In the genomic region with DNA sequence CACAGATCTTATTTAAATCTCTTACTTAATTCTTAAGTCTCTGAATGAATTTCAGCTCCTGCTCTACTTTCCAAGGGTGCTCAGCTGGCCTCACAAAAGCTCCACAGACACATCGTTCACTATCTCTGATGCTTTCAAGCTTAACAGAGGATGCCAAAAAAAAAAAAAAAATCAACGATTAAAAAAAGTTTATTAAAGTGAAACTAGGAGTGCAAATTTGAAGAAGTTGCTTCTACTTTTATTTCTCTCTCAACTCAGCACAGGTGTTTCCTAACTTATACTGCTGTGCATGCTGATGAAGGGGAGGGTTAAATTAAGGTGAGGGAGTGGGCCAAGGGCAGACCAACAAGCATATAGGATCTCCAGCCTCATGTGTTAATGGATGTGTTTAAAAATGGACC, we compare ENCODE assay signal across 9 cellular contexts.
DNase-seq lines count a peak whose midpoint lies in the region; ATAC-seq and TF ChIP-seq lines count a peak whose summit lies in the region.
"Had no signal": no experiment of that assay in that cellular context is flagged by ENCODE, and none has a peak within 500 bp of the region (broad histone marks: within the 10 kb centered on the region; RNA-seq: fewer than 3 reads in every experiment).

No MANE protein-coding gene starts in this region.

- H3K9ac ChIP-seq in IMR-90 (ENCODE audit: low read depth, low read length) = peak overlapping the region; percentile 62

- H3K56ac ChIP-seq in IMR-90 (ENCODE audit: extremely low read depth, insufficient read depth, low read length) = no peak overlapping the region

- peak overlapping the region; percentile 91 for H3K18ac ChIP-seq in IMR-90 (ENCODE audit: low read depth, low read length)

- H3K14ac ChIP-seq in IMR-90 (replicated peaks; ENCODE audit: low read depth, low read length) = peak overlapping the region; percentile 57

- TF ChIP-seq EP300 in esophagus muscularis mucosa (IDR thresholded peaks at IDR 0.05) = no peak

- H2BK120ac ChIP-seq in IMR-90 (ENCODE audit: low read depth, low read length) = no peak overlapping the region

- peak overlapping the region; percentile 97 for H3K4me2 ChIP-seq in IMR-90 (ENCODE audit: low read depth, low read length)

- no peaks in the 10 kb centered on the region for H4K20me1 ChIP-seq in IMR-90 (ENCODE audit: insufficient read depth, low read length)

- H3K79me1 ChIP-seq in IMR-90 (ENCODE audit: low read depth in 1 of 2, low read length in 2 of 2) = peaks cover 20 to 23% of the 10 kb centered on the region in 2 experiments; a peak in 3 of 4 replicates

- POLR2A ChIA-PET in IMR-90 (lab: Charles Lee; ENCODE audit: unreplicated experiment) = no interaction called here

- peak; percentile 27 for ATAC-seq in GM18502 (IDR thresholded peaks at IDR 0.05; ENCODE audit: poor library complexity, unreplicated experiment)
- ATAC-seq in IMR-90 (ENCODE audit: low read depth) = no peak
- no peak for ATAC-seq in GM21529 (IDR thresholded peaks at IDR 0.05; ENCODE audit: unreplicated experiment)
- no peak for ATAC-seq in GM21526 (IDR thresholded peaks at IDR 0.05; ENCODE audit: low FRiP score, unreplicated experiment)
- ATAC-seq in HG02763 (IDR thresholded peaks at IDR 0.05; ENCODE audit: unreplicated experiment) = no peak

- no peak overlapping the region for H2AK5ac ChIP-seq in IMR-90 (ENCODE audit: low read depth, low read length)

- H2AFZ ChIP-seq in IMR-90 (replicated peaks; ENCODE audit: low read length, poor library complexity) = no peak overlapping the region

- no peak overlapping the region for H3K23ac ChIP-seq in IMR-90 (ENCODE audit: low read depth, low read length)

- CTCF ChIA-PET in IMR-90 (lab: Yijun Ruan, JAX) = interaction anchor here (0.7 to 0.8 kb wide), 2 partner anchors 33 to 636 kb away, joined by 3 read pairs; no protein-coding TSS in a partner anchor

- peak overlapping the region; percentile 79 for H4K5ac ChIP-seq in IMR-90 (ENCODE audit: low read depth, low read length)

- H2BK15ac ChIP-seq in IMR-90 (ENCODE audit: low read depth, low read length) = no peak overlapping the region

- peak overlapping the region; percentile 29; the same call in 1 of the 2 replicates for H3K4ac ChIP-seq in IMR-90 (ENCODE audit: low read depth, low read length)

- H3K4me1 ChIP-seq in IMR-90 (ENCODE audit: control insufficient read depth, insufficient read depth, low read length) = peaks cover 6% of the 10 kb centered on the region
- H3K4me1 ChIP-seq in esophagus muscularis mucosa = peaks cover 40 to 71% (median 47%) of the 10 kb centered on the region in 4 donors
- no peaks in the 10 kb centered on the region for H3K4me1 ChIP-seq in prostate gland (replicated peaks)

- no TSS peak for BruUV-seq in IMR-90 (replicated peaks; lab: Mats Ljungman, UMichigan)

- H3K27ac ChIP-seq in IMR-90 (ENCODE audit: insufficient read depth, low read length) (peak overlapping the region; percentile 64; the same call in 1 of the 2 replicates), esophagus muscularis mucosa (replicated peaks in 1 of 4) (peak overlapping the region; percentile 29 to 62 (median 58)), prostate gland (peak overlapping the region; percentile 84 to 87)

- no peak for TF ChIP-seq POLR2A in IMR-90 (IDR thresholded peaks at IDR 0.05; ENCODE audit: low read depth, low read length)
- no peak for TF ChIP-seq POLR2A in esophagus muscularis mucosa (IDR thresholded peaks at IDR 0.05; ENCODE audit: low read depth)
- no peak for TF ChIP-seq POLR2A in prostate gland (IDR thresholded peaks at IDR 0.05)

- H4K91ac ChIP-seq in IMR-90 (ENCODE audit: insufficient read depth, low read depth, low read length) = no peak overlapping the region; the same call in 1 of the 2 replicates

- peak overlapping the region in 1 of 2 experiments; percentile 73; a peak in 1 of 4 replicates for H4K8ac ChIP-seq in IMR-90 (ENCODE audit: low read depth in 2 of 2, low read length in 2 of 2)

- no CpG with 5 or more reads among the region's 2 CpGs for WGBS in IMR-90 (ENCODE audit: extremely low coverage in 2 of 2, insufficient read length in 1 of 2), 2 experiments
- WGBS in esophagus muscularis mucosa = 32% methylated on average over 2 of the region's 2 CpGs
- 5% methylated on average over 2 of the region's 2 CpGs for WGBS in prostate gland

- TF ChIP-seq CTCF in IMR-90 (conservative IDR thresholded peaks at IDR 0.05; ENCODE audit: low read depth, low read length) = no peak
- TF ChIP-seq CTCF in esophagus muscularis mucosa (IDR thresholded peaks at IDR 0.05) = no peak
- no peak for TF ChIP-seq CTCF in prostate gland (IDR thresholded peaks at IDR 0.05)

- H2BK20ac ChIP-seq in IMR-90 (ENCODE audit: low read depth, low read length) = no peak overlapping the region

- H2AK9ac ChIP-seq in IMR-90 (replicated peaks; ENCODE audit: low read depth, low read length, poor library complexity) = no peak overlapping the region

- no peak overlapping the region for H3K4me3 ChIP-seq in IMR-90 (ENCODE audit: insufficient read depth, low read depth, low read length)
- H3K4me3 ChIP-seq in esophagus muscularis mucosa = peak overlapping the region in 2 of 4 donors; percentile 11 to 37
- H3K4me3 ChIP-seq in prostate gland = peak overlapping the region; percentile 5 to 19

- no peaks in the 10 kb centered on the region for H3K9me3 ChIP-seq in IMR-90 (ENCODE audit: control insufficient read depth, insufficient read depth, low read length)
- H3K9me3 ChIP-seq in esophagus muscularis mucosa = no peaks in the 10 kb centered on the region
- no peaks in the 10 kb centered on the region for H3K9me3 ChIP-seq in prostate gland

- in situ Hi-C loops in IMR-90 (cut with MboI; ENCODE audit: low sequenced_read_pairs) = no loop called here

- intact Hi-C loops in IMR-90 (cut with micrococcal nuclease) = no loop called here
- intact Hi-C loops in esophagus muscularis mucosa (cut with DNase I) = no loop called here
- intact Hi-C loops in prostate gland (cut with DNase I) = no loop called here

- H3K36me3 ChIP-seq in IMR-90 (ENCODE audit: control insufficient read depth, insufficient read depth, low read length) = no peaks in the 10 kb centered on the region
- no peaks in the 10 kb centered on the region for H3K36me3 ChIP-seq in esophagus muscularis mucosa
- H3K36me3 ChIP-seq in prostate gland = no peaks in the 10 kb centered on the region

- no peak for TF ChIP-seq RAD21 in IMR-90 (IDR thresholded peaks at IDR 0.05; ENCODE audit: low read length)

- no peak overlapping the region for H2BK5ac ChIP-seq in IMR-90 (ENCODE audit: low read depth, low read length, poor library complexity, severe bottlenecking)

- dilution Hi-C loops in IMR-90 (cut with HindIII; ENCODE audit: low sequenced_read_pairs, unreplicated experiment) = no loop called here

- no peaks in the 10 kb centered on the region for H3K9me1 ChIP-seq in IMR-90 (ENCODE audit: insufficient read depth, low read length)

- H3K27me3 ChIP-seq in IMR-90 (ENCODE audit: control insufficient read depth, insufficient read depth, low read length) = no peaks in the 10 kb centered on the region
- no peaks in the 10 kb centered on the region for H3K27me3 ChIP-seq in esophagus muscularis mucosa
- no peaks in the 10 kb centered on the region for H3K27me3 ChIP-seq in prostate gland (replicated peaks; ENCODE audit: insufficient read depth)

- DNase-seq in IMR-90 (no peak), esophagus muscularis mucosa (ENCODE audit: extremely low spot score) (no peak), prostate gland (ENCODE audit: low spot score) (no peak), COLO668 (lab: John Stamatoyannopoulos, UW; ENCODE audit: unreplicated experiment) (no peak)
- DNase-seq: amniotic stem cell had no signal

TF ChIP-seq in IMR-90, 13 proteins besides CTCF, POLR2A, EP300 and RAD21:
- TF ChIP-seq, protein P1, sequence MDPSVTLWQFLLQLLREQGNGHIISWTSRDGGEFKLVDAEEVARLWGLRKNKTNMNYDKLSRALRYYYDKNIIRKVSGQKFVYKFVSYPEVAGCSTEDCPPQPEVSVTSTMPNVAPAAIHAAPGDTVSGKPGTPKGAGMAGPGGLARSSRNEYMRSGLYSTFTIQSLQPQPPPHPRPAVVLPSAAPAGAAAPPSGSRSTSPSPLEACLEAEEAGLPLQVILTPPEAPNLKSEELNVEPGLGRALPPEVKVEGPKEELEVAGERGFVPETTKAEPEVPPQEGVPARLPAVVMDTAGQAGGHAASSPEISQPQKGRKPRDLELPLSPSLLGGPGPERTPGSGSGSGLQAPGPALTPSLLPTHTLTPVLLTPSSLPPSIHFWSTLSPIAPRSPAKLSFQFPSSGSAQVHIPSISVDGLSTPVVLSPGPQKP (IDR thresholded peaks at IDR 0.05; ENCODE audit: borderline replicate concordance, low read depth, low read length) = no peak
- TF ChIP-seq RCOR1 (IDR thresholded peaks at IDR 0.05; ENCODE audit: insufficient replicate concordance, low read length) (no peak), MXI1 (IDR thresholded peaks at IDR 0.05; ENCODE audit: borderline replicate concordance, low read depth, low read length) (no peak), MAZ (IDR thresholded peaks at IDR 0.05; ENCODE audit: borderline replicate concordance, low read depth, low read length) (no peak), FOS (IDR thresholded peaks at IDR 0.05; ENCODE audit: low read depth, low read length) (no peak), CHD1 (IDR thresholded peaks at IDR 0.05; ENCODE audit: low read depth, low read length) (no peak), CEBPB (IDR thresholded peaks at IDR 0.05; ENCODE audit: low read depth, low read length) (no peak), MAFK (IDR thresholded peaks at IDR 0.05; ENCODE audit: low read depth, low read length) (no peak), NFE2L2 (IDR thresholded peaks at IDR 0.05; ENCODE audit: low read depth, low read length) (no peak), BHLHE40 (IDR thresholded peaks at IDR 0.05; ENCODE audit: low read depth, low read length) (no peak), SMC3 (IDR thresholded peaks at IDR 0.05; ENCODE audit: low read depth, low read length) (no peak), RFX5 (IDR thresholded peaks at IDR 0.05; ENCODE audit: low read depth, low read length) (no peak)
- TF ChIP-seq, protein P2, sequence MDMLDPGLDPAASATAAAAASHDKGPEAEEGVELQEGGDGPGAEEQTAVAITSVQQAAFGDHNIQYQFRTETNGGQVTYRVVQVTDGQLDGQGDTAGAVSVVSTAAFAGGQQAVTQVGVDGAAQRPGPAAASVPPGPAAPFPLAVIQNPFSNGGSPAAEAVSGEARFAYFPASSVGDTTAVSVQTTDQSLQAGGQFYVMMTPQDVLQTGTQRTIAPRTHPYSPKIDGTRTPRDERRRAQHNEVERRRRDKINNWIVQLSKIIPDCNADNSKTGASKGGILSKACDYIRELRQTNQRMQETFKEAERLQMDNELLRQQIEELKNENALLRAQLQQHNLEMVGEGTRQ (IDR thresholded peaks at IDR 0.05; ENCODE audit: low read depth, low read length) = no peak
